In the genomic region with DNA sequence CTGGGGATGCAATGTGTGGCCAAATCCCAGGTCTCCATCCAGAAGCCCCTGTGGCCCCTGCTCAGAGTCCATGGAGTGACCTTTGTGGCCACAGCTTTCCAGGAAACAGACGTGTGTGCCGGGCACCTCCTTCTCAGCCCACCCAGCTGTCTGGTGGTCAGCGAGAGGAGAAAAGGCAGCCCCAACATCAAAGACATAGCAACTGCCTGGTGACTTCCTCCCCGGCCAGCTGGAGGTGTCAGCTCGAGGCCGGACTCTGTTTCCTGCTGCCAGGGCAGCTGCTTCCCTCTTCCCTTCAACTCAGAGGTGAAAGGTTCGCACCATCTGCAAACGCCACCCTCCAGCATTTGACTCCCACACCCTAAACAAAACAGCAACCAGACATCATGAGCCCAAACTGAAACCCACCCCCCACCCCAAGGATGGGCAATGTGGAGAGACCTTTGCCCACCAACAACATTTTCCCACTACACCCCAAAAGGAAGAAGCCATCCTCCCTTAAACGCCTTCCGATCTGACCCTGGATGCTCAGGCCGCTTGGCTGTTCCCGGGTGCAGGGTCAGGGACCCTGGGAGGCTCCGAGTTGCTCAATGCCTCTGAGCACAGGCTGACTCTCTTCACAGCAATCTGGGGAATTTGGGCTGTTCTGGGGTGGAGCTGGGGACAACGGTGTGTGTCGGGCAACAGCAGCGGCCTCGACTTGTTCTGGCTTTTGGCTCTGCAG, we compare ENCODE assay signal across 1 cellular context.
TF ChIP-seq lines count a peak whose summit lies in the region.

No MANE protein-coding gene starts in this region.

TF ChIP-seq in HepG2, 621 proteins besides CTCF, POLR2A, EP300 and RAD21 (continued from another document and continues in another):
- TF ChIP-seq, protein P1, sequence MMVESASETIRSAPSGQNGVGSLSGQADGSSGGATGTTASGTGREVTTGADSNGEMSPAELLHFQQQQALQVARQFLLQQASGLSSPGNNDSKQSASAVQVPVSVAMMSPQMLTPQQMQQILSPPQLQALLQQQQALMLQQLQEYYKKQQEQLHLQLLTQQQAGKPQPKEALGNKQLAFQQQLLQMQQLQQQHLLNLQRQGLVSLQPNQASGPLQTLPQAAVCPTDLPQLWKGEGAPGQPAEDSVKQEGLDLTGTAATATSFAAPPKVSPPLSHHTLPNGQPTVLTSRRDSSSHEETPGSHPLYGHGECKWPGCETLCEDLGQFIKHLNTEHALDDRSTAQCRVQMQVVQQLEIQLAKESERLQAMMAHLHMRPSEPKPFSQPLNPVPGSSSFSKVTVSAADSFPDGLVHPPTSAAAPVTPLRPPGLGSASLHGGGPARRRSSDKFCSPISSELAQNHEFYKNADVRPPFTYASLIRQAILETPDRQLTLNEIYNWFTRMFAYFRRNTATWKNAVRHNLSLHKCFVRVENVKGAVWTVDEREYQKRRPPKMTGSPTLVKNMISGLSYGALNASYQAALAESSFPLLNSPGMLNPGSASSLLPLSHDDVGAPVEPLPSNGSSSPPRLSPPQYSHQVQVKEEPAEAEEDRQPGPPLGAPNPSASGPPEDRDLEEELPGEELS (CRISPR knock-in tag; IDR thresholded peaks at IDR 0.05), result peak; percentile 38; the same call in 1 of the 2 replicates
- TF ChIP-seq YY1 (IDR thresholded peaks at IDR 0.05; ENCODE audit: insufficient read depth, insufficient replicate concordance, low read depth, low read length), result no peak
- TF ChIP-seq, protein P2, sequence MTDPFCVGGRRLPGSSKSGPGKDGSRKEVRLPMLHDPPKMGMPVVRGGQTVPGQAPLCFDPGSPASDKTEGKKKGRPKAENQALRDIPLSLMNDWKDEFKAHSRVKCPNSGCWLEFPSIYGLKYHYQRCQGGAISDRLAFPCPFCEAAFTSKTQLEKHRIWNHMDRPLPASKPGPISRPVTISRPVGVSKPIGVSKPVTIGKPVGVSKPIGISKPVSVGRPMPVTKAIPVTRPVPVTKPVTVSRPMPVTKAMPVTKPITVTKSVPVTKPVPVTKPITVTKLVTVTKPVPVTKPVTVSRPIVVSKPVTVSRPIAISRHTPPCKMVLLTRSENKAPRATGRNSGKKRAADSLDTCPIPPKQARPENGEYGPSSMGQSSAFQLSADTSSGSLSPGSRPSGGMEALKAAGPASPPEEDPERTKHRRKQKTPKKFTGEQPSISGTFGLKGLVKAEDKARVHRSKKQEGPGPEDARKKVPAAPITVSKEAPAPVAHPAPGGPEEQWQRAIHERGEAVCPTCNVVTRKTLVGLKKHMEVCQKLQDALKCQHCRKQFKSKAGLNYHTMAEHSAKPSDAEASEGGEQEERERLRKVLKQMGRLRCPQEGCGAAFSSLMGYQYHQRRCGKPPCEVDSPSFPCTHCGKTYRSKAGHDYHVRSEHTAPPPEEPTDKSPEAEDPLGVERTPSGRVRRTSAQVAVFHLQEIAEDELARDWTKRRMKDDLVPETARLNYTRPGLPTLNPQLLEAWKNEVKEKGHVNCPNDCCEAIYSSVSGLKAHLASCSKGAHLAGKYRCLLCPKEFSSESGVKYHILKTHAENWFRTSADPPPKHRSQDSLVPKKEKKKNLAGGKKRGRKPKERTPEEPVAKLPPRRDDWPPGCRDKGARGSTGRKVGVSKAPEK (CRISPR knock-in tag; IDR thresholded peaks at IDR 0.05; ENCODE audit: borderline replicate concordance), result no peak
- no peak for TF ChIP-seq TAF1 (CRISPR knock-in tag; IDR thresholded peaks at IDR 0.05)
- peak; percentile 60; the same call in 1 of the 2 replicates for TF ChIP-seq FOXO1 (CRISPR knock-in tag; IDR thresholded peaks at IDR 0.05)
- no peak for TF ChIP-seq HDAC6 (IDR thresholded peaks at IDR 0.05; ENCODE audit: low read depth, low read length)
- peak; percentile 63; the same call in 1 of the 2 replicates for TF ChIP-seq ZNF761 (CRISPR knock-in tag; conservative IDR thresholded peaks at IDR 0.05)
- TF ChIP-seq NFAT5 (CRISPR knock-in tag; IDR thresholded peaks at IDR 0.05), result 0 out of 2 replicates have a peak, but pooled peaks have one; percentile 20
- TF ChIP-seq POLR2AphosphoS5 (IDR thresholded peaks at IDR 0.05; ENCODE audit: low read depth, low read length), result no peak
- no peak for TF ChIP-seq TOPORS (CRISPR knock-in tag; IDR thresholded peaks at IDR 0.05)
- peak; percentile 96 for TF ChIP-seq RXRB (CRISPR knock-in tag; IDR thresholded peaks at IDR 0.05; ENCODE audit: borderline replicate concordance)
- TF ChIP-seq, protein P3, sequence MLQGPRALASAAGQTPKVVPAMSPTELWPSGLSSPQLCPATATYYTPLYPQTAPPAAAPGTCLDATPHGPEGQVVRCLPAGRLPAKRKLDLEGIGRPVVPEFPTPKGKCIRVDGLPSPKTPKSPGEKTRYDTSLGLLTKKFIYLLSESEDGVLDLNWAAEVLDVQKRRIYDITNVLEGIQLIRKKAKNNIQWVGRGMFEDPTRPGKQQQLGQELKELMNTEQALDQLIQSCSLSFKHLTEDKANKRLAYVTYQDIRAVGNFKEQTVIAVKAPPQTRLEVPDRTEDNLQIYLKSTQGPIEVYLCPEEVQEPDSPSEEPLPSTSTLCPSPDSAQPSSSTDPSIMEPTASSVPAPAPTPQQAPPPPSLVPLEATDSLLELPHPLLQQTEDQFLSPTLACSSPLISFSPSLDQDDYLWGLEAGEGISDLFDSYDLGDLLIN (CRISPR knock-in tag; IDR thresholded peaks at IDR 0.05; ENCODE audit: borderline replicate concordance), result no peak
- no peak; the same call in 1 of the 2 replicates for TF ChIP-seq GABPA (IDR thresholded peaks at IDR 0.05; ENCODE audit: low read depth, low read length)
- TF ChIP-seq GABPA (CRISPR knock-in tag; IDR thresholded peaks at IDR 0.05; ENCODE audit: low read depth), result peak; percentile 66
- TF ChIP-seq TRAFD1 (CRISPR knock-in tag; IDR thresholded peaks at IDR 0.05; ENCODE audit: borderline replicate concordance), result 0 out of 2 replicates have a peak, but pooled peaks have one; percentile 44
- no peak for TF ChIP-seq NFIB (CRISPR knock-in tag; IDR thresholded peaks at IDR 0.05; ENCODE audit: borderline replicate concordance)
- TF ChIP-seq, protein P4, sequence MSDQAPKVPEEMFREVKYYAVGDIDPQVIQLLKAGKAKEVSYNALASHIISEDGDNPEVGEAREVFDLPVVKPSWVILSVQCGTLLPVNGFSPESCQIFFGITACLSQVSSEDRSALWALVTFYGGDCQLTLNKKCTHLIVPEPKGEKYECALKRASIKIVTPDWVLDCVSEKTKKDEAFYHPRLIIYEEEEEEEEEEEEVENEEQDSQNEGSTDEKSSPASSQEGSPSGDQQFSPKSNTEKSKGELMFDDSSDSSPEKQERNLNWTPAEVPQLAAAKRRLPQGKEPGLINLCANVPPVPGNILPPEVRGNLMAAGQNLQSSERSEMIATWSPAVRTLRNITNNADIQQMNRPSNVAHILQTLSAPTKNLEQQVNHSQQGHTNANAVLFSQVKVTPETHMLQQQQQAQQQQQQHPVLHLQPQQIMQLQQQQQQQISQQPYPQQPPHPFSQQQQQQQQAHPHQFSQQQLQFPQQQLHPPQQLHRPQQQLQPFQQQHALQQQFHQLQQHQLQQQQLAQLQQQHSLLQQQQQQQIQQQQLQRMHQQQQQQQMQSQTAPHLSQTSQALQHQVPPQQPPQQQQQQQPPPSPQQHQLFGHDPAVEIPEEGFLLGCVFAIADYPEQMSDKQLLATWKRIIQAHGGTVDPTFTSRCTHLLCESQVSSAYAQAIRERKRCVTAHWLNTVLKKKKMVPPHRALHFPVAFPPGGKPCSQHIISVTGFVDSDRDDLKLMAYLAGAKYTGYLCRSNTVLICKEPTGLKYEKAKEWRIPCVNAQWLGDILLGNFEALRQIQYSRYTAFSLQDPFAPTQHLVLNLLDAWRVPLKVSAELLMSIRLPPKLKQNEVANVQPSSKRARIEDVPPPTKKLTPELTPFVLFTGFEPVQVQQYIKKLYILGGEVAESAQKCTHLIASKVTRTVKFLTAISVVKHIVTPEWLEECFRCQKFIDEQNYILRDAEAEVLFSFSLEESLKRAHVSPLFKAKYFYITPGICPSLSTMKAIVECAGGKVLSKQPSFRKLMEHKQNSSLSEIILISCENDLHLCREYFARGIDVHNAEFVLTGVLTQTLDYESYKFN (CRISPR knock-in tag; conservative IDR thresholded peaks at IDR 0.05), result peak; percentile 82
- no peak for TF ChIP-seq HCFC1 (IDR thresholded peaks at IDR 0.05; ENCODE audit: low read depth, low read length)
- TF ChIP-seq NCOA1 (CRISPR knock-in tag; IDR thresholded peaks at IDR 0.05), result 0 out of 2 replicates have a peak, but pooled peaks have one; percentile 61
- TF ChIP-seq, protein P5, sequence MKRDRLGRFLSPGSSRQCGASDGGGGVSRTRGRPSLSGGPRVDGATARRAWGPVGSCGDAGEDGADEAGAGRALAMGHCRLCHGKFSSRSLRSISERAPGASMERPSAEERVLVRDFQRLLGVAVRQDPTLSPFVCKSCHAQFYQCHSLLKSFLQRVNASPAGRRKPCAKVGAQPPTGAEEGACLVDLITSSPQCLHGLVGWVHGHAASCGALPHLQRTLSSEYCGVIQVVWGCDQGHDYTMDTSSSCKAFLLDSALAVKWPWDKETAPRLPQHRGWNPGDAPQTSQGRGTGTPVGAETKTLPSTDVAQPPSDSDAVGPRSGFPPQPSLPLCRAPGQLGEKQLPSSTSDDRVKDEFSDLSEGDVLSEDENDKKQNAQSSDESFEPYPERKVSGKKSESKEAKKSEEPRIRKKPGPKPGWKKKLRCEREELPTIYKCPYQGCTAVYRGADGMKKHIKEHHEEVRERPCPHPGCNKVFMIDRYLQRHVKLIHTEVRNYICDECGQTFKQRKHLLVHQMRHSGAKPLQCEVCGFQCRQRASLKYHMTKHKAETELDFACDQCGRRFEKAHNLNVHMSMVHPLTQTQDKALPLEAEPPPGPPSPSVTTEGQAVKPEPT (CRISPR knock-in tag; IDR thresholded peaks at IDR 0.05; ENCODE audit: low read depth), result 0 out of 2 replicates have a peak, but pooled peaks have one; percentile 33
- TF ChIP-seq, protein P6, sequence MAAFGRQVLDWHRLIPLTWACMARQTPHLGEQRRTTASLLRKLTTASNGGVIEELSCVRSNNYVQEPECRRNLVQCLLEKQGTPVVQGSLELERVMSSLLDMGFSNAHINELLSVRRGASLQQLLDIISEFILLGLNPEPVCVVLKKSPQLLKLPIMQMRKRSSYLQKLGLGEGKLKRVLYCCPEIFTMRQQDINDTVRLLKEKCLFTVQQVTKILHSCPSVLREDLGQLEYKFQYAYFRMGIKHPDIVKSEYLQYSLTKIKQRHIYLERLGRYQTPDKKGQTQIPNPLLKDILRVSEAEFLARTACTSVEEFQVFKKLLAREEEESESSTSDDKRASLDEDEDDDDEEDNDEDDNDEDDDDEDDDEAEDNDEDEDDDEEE (CRISPR knock-in tag; IDR thresholded peaks at IDR 0.05), result no peak
- TF ChIP-seq TBX3 (IDR thresholded peaks at IDR 0.05; ENCODE audit: borderline replicate concordance), result peak; percentile 63; the same call in 1 of the 2 replicates
- 0 out of 2 replicates have a peak, but pooled peaks have one; percentile 33 for TF ChIP-seq ZZZ3 (CRISPR knock-in tag; IDR thresholded peaks at IDR 0.05; ENCODE audit: borderline replicate concordance)
- no peak for TF ChIP-seq ZNF749 (CRISPR knock-in tag; IDR thresholded peaks at IDR 0.05; ENCODE audit: borderline replicate concordance)
- TF ChIP-seq POGZ (CRISPR knock-in tag; IDR thresholded peaks at IDR 0.05), result peak; percentile 76
- no peak for TF ChIP-seq NFE2L1 (CRISPR knock-in tag; IDR thresholded peaks at IDR 0.05; ENCODE audit: borderline replicate concordance)
